Comparison of ENCODE assay signal across 25 cellular contexts in genomic region chr20:14761903-14762302, GRCh38.
DNase-seq lines count a peak whose midpoint lies in the region; ATAC-seq, FAIRE-seq and TF ChIP-seq lines count a peak whose summit lies in the region.
"Had no signal": no experiment of that assay in that cellular context is flagged by ENCODE, and none has a peak within 500 bp of the region (broad histone marks: within the 10 kb centered on the region; RNA-seq: fewer than 3 reads in every experiment).

No MANE protein-coding gene starts in this region.

- H3K27me3 Mint-ChIP-seq in activated T-cell treated with anti-CD3 and anti-CD28 coated beads, Interleukin-2, amount 50 U/mL, for 72 hours (ENCODE audit: low read depth): no peaks in the 10 kb centered on the region
- H3K27me3 Mint-ChIP-seq: T-cell had no signal

- no peak overlapping the region for H3K4me3 ChIP-seq in HepG2 (replicated peaks in 1 of 3; ENCODE audit: insufficient read depth in 1 of 3, low read depth in 2 of 3, low read length in 3 of 3)
- no peak overlapping the region for H3K4me3 ChIP-seq in right lobe of liver
- H3K4me3 ChIP-seq in GM12878: no peak overlapping the region
- H3K4me3 ChIP-seq: GM23248, K562 had no signal

- TF ChIP-seq EP300 in HepG2 (IDR thresholded peaks at IDR 0.05; ENCODE audit: low read depth in 2 of 2, low read length in 2 of 2) (no peak), HepG2 (CRISPR knock-in tag; IDR thresholded peaks at IDR 0.05; ENCODE audit: borderline replicate concordance) (no peak), GM12878 (IDR thresholded peaks at IDR 0.05; ENCODE audit: borderline replicate concordance in 1 of 2, control insufficient read depth in 1 of 2, low read depth in 2 of 2, low read length in 2 of 2) (no peak)

- H3K9me3 Mint-ChIP-seq in activated T-cell treated with anti-CD3 and anti-CD28 coated beads, Interleukin-2, amount 50 U/mL, for 72 hours: peaks cover 4 to 14% of the 10 kb centered on the region in 2 donors
- H3K9me3 Mint-ChIP-seq: CD8-positive, alpha-beta T cell had no signal

- RAD21 ChIA-PET in GM12878 (lab: Charles Lee; ENCODE audit: unreplicated experiment): interaction anchor here (1.7 kb wide), 1 partner anchor 425 kb away, joined by 3 read pairs; the partner anchor contains the start of gene FLRT3

- H3K4me1 Mint-ChIP-seq in activated T-cell treated with anti-CD3 and anti-CD28 coated beads, Interleukin-2, amount 50 U/mL, for 72 hours (ENCODE audit: low read depth): no peaks in the 10 kb centered on the region
- H3K4me1 Mint-ChIP-seq: T-cell had no signal

- FAIRE-seq in HepG2 (lab: Jason Lieb, UNC) (no peak), GM12878 (lab: Jason Lieb, UNC) (no peak)
- FAIRE-seq: K562 had no signal

- no peak overlapping the region for H3K27ac ChIP-seq in HepG2 (ENCODE audit: extremely low read length, insufficient read depth, low read length)
- no peak overlapping the region for H3K27ac ChIP-seq in right lobe of liver
- H3K27ac ChIP-seq in GM12878 (ENCODE audit: control insufficient read depth, insufficient read depth): no peak overlapping the region
- H3K27ac ChIP-seq: GM23248 had no signal

- H3K27ac Mint-ChIP-seq in activated T-cell treated with anti-CD3 and anti-CD28 coated beads, Interleukin-2, amount 50 U/mL, for 72 hours: no peak overlapping the region
- H3K27ac Mint-ChIP-seq: CD8-positive, alpha-beta T cell; T-cell had no signal

- no peaks in the 10 kb centered on the region for H3K27me3 ChIP-seq in HepG2 (ENCODE audit: control insufficient read depth in 1 of 2, insufficient read depth in 2 of 2, low read length in 2 of 2)
- no peaks in the 10 kb centered on the region for H3K27me3 ChIP-seq in right lobe of liver
- no peaks in the 10 kb centered on the region for H3K27me3 ChIP-seq in GM12878 (replicated peaks in 1 of 2; ENCODE audit: control insufficient read depth in 2 of 2, insufficient read depth in 2 of 2, low read length in 1 of 2)

- H3K4me2 ChIP-seq in HepG2 (ENCODE audit: low read depth, low read length) (no peak overlapping the region), GM12878 (ENCODE audit: control insufficient read depth, insufficient read depth) (no peak overlapping the region)

- no peaks in the 10 kb centered on the region for H4K20me1 ChIP-seq in HepG2 (ENCODE audit: insufficient read depth, low read length)
- H4K20me1 ChIP-seq in GM12878 (ENCODE audit: control insufficient read depth, insufficient read depth): no peaks in the 10 kb centered on the region

- in situ Hi-C loops in HepG2 (cut with HindIII; ENCODE audit: extremely low pct_ligation_motif_present, low pct_unique_long_range_greater_than_20kb) (no loop called here), GM12878 (cut with MboI) (no loop called here)

- POLR2A ChIA-PET in HepG2 (lab: Yijun Ruan, JAX) (no interaction called here), GM12878 (lab: Charles Lee) (no interaction called here)

- intact Hi-C loops in HepG2 (cut with micrococcal nuclease; ENCODE audit: unreplicated experiment) (no loop called here), right lobe of liver (cut with DNase I) (no loop called here), GM12878 (cut with micrococcal nuclease; ENCODE audit: unreplicated experiment) (no loop called here)

- no peaks in the 10 kb centered on the region for H3K4me1 ChIP-seq in HepG2 (ENCODE audit: insufficient read depth, low read length)
- no peaks in the 10 kb centered on the region for H3K4me1 ChIP-seq in right lobe of liver
- H3K4me1 ChIP-seq in GM12878 (ENCODE audit: control insufficient read depth, insufficient read depth, low read length): no peaks in the 10 kb centered on the region

- no peaks in the 10 kb centered on the region for H3K36me3 ChIP-seq in HepG2 (replicated peaks in 1 of 2; ENCODE audit: control insufficient read depth in 1 of 2, insufficient read depth in 2 of 2, low read length in 2 of 2)
- no peaks in the 10 kb centered on the region for H3K36me3 ChIP-seq in right lobe of liver
- no peaks in the 10 kb centered on the region for H3K36me3 ChIP-seq in GM12878 (ENCODE audit: control insufficient read depth in 2 of 2, insufficient read depth in 2 of 2, low read length in 1 of 2)

- SMC1A ChIA-PET in GM12878 (lab: Charles Lee; ENCODE audit: uncharacterized antibody, unreplicated experiment): interaction anchor here (1.0 to 2.4 kb wide), 4 partner anchors 9 to 60 kb away, joined by 3 to 10 read pairs (median 6); no protein-coding TSS in a partner anchor

- TF ChIP-seq RAD21 in HepG2 (CRISPR knock-in tag; IDR thresholded peaks at IDR 0.05) (no peak), GM12878 (IDR thresholded peaks at IDR 0.05; ENCODE audit: insufficient read depth, low read depth, low read length) (no peak)

- H2AFZ ChIP-seq in HepG2 (ENCODE audit: low read length) (no peak overlapping the region), GM12878 (ENCODE audit: control insufficient read depth, low read depth, low read length) (no peak overlapping the region)
- H2AFZ ChIP-seq: GM23248 had no signal

- no peak overlapping the region for H3K4me3 Mint-ChIP-seq in activated T-cell treated with anti-CD3 and anti-CD28 coated beads, Interleukin-2, amount 50 U/mL, for 72 hours
- H3K4me3 Mint-ChIP-seq: CD8-positive, alpha-beta T cell; T-cell had no signal

- H3K9ac ChIP-seq in HepG2 (ENCODE audit: insufficient read depth, low read depth, low read length): no peak overlapping the region
- H3K9ac ChIP-seq in GM12878 (ENCODE audit: control insufficient read depth, insufficient read depth, low read length): no peak overlapping the region
- H3K9ac ChIP-seq: GM23248 had no signal

- peak; percentile 92 for ATAC-seq in HepG2
- ATAC-seq in right lobe of liver: no peak
- ATAC-seq in GM12878: peak; percentile 45; the same call in 1 of the 3 replicates
- ATAC-seq in activated T-cell treated with anti-CD3 and anti-CD28 coated beads, Interleukin-2, amount 50 U/mL, for 72 hours (replicated peaks in 1 of 2): no peak
- no peak for ATAC-seq in HG02678 (IDR thresholded peaks at IDR 0.05; ENCODE audit: unreplicated experiment)
- no peak for ATAC-seq in GM18873 (IDR thresholded peaks at IDR 0.05; ENCODE audit: low FRiP score, unreplicated experiment)
- ATAC-seq: CD8-positive, alpha-beta T cell; K562; Panc1; T-cell had no signal

- CTCF ChIA-PET in HepG2 (lab: Yijun Ruan, JAX; ENCODE audit: low intra/inter-chr PET ratio, low total read pairs): no interaction called here
- CTCF ChIA-PET in GM12878 (lab: Yijun Ruan, JAX): interaction anchor here (1.5 kb wide), 1 partner anchor 17 kb away, joined by 3 read pairs; no protein-coding TSS in a partner anchor

- BruUV-seq in HepG2 (replicated peaks; lab: Mats Ljungman, UMichigan): no TSS peak
- no TSS peak for BruUV-seq in GM12878 (replicated peaks; lab: Mats Ljungman, UMichigan)

- DNase-seq in HepG2 (ENCODE audit: low spot score): no peak
- no peak for DNase-seq in right lobe of liver
- no peak for DNase-seq in GM12878 (ENCODE audit: low read depth, low spot score)
- DNase-seq in islet precursor cell: peak; percentile 61
- DNase-seq in activated T-cell treated with anti-CD3 and anti-CD28 coated beads, Interleukin-2, amount 50 U/mL, for 72 hours: no peak
- DNase-seq: 8988T; C1 segment of cervical spinal cord; Calu3; CD8-positive, alpha-beta T cell; GF-D8; HCEC 1CT; MM.1S; NCI-H1048; NCI-H1417 treated with DMSO at 0.1 percent for 48 hours; NCI-H187; NCI-H2107; NCI-H446 treated with DMSO at 0.1 percent for 48 hours; NCI-H526 treated with DMSO at 0.1 percent for 48 hours; NK-92 treated with Interleukin-12 subunit alpha and Interleukin-12 subunit beta, amount 100 ng/mL, for 24 hours; T-cell had no signal

- 0 out of 2 replicates have a peak, but pooled peaks have one; percentile 16 for TF ChIP-seq CTCF in HepG2 (CRISPR knock-in tag; IDR thresholded peaks at IDR 0.05)
- no peak for TF ChIP-seq CTCF in right lobe of liver (IDR thresholded peaks at IDR 0.05)
- TF ChIP-seq CTCF in GM12878 (IDR thresholded peaks at IDR 0.05 in 2 of 3, conservative IDR thresholded peaks at IDR 0.05 in 1 of 3; ENCODE audit: control insufficient read depth in 2 of 3, extremely low read depth in 1 of 3, insufficient read depth in 1 of 3, low read depth in 3 of 3, low read length in 3 of 3): no peak

- H3K79me2 ChIP-seq in HepG2 (ENCODE audit: insufficient read depth, low read length): no peaks in the 10 kb centered on the region
- H3K79me2 ChIP-seq in GM12878 (ENCODE audit: control insufficient read depth, insufficient read depth, low read length): no peaks in the 10 kb centered on the region

- no peaks in the 10 kb centered on the region for H3K36me3 Mint-ChIP-seq in activated T-cell treated with anti-CD3 and anti-CD28 coated beads, Interleukin-2, amount 50 U/mL, for 72 hours (ENCODE audit: insufficient read depth in 2 of 2)
- H3K36me3 Mint-ChIP-seq: CD8-positive, alpha-beta T cell; T-cell had no signal

- H3K9me3 ChIP-seq in HepG2 (ENCODE audit: low read length) (no peaks in the 10 kb centered on the region), right lobe of liver (no peaks in the 10 kb centered on the region), GM12878 (replicated peaks; ENCODE audit: control insufficient read depth, insufficient read depth, low read length) (no peaks in the 10 kb centered on the region)

- WGBS in HepG2 (ENCODE audit: low lambda C conversion rate): 33% methylated on average over 5 of the region's 5 CpGs
- 72% methylated on average over 5 of the region's 5 CpGs for WGBS in right lobe of liver (ENCODE audit: insufficient coverage, low coverage, low lambda C conversion rate, missing lambda C conversion rate)
- WGBS in GM12878 (ENCODE audit: insufficient coverage, insufficient replicate concordance, low lambda C conversion rate, missing lambda C conversion rate): 30% methylated on average over 5 of the region's 5 CpGs

- TF ChIP-seq POLR2A in HepG2 (IDR thresholded peaks at IDR 0.05; ENCODE audit: insufficient read depth in 1 of 2, low read depth in 2 of 2, low read length in 2 of 2): no peak
- TF ChIP-seq POLR2A in right lobe of liver (IDR thresholded peaks at IDR 0.05): no peak
- no peak for TF ChIP-seq POLR2A in GM12878 (IDR thresholded peaks at IDR 0.05; ENCODE audit: low read depth, low read length)

TF ChIP-seq in HepG2, 621 proteins besides CTCF, POLR2A, EP300 and RAD21:
- TF ChIP-seq ZNF615 (CRISPR knock-in tag; IDR thresholded peaks at IDR 0.05; ENCODE audit: borderline replicate concordance) (no peak), THYN1 (CRISPR knock-in tag; IDR thresholded peaks at IDR 0.05; ENCODE audit: borderline replicate concordance, low read depth) (no peak), STAG1 (CRISPR knock-in tag; IDR thresholded peaks at IDR 0.05) (peak; percentile 37; the same call in 1 of the 2 replicates)

TF ChIP-seq in GM12878, 131 proteins besides CTCF, POLR2A, EP300 and RAD21:
- TF ChIP-seq NR2C2 (IDR thresholded peaks at IDR 0.05; ENCODE audit: borderline replicate concordance, control insufficient read depth, insufficient read length, low read depth): no peak
TF ChIP-seq in GM12878: peak in this region for 0.

Comparison
In these comparisons a context has a peak if more than half of its experiments do, and no peak if none do; other contexts are left out.
1. ATAC-seq: peak in HepG2 (single experiment) and GM12878 (single experiment); none in right lobe of liver (0 of 4), activated T-cell treated with anti-CD3 and anti-CD28 coated beads, Interleukin-2, amount 50 U/mL, for 72 hours (0 of 2), HG02678 (single experiment) and GM18873 (single experiment).
2. Of the 75 proteins assayed by ChIP-seq in both HepG2 and GM12878: peak only in HepG2: CTCF; only in GM12878: none; in both: none; in neither: 74.